In genomic region chr10:22712246-22712958, GRCh38 we compare ENCODE assay signal across 1 cellular context.
TF ChIP-seq lines count a peak whose summit lies in the region.

No MANE protein-coding gene starts in this region.

TF ChIP-seq in H1, 55 proteins besides CTCF, POLR2A, EP300 and RAD21 (continued from another document):
- no peak for TF ChIP-seq CBX8 (IDR thresholded peaks at IDR 0.05; ENCODE audit: borderline replicate concordance, low read depth, low read length)
- no peak for TF ChIP-seq CHD1 (IDR thresholded peaks at IDR 0.05; ENCODE audit: low read depth, low read length)
- no peak for TF ChIP-seq TAF1 (IDR thresholded peaks at IDR 0.05; ENCODE audit: low read depth, low read length)
- TF ChIP-seq TAF7 (optimal IDR thresholded peaks at IDR 0.05; ENCODE audit: borderline replicate concordance, low read depth, low read length) = no peak
- no peak for TF ChIP-seq JUN (IDR thresholded peaks at IDR 0.05; ENCODE audit: low read depth, low read length)
- TF ChIP-seq SUZ12 (IDR thresholded peaks at IDR 0.05; ENCODE audit: low read length) = no peak
- no peak for TF ChIP-seq KDM5A (IDR thresholded peaks at IDR 0.05; ENCODE audit: low read length)
- TF ChIP-seq RXRA (IDR thresholded peaks at IDR 0.05; ENCODE audit: insufficient read depth, low read depth, low read length) = no peak
TF ChIP-seq in H1: peak in this region for 0.
